In the genomic region with DNA sequence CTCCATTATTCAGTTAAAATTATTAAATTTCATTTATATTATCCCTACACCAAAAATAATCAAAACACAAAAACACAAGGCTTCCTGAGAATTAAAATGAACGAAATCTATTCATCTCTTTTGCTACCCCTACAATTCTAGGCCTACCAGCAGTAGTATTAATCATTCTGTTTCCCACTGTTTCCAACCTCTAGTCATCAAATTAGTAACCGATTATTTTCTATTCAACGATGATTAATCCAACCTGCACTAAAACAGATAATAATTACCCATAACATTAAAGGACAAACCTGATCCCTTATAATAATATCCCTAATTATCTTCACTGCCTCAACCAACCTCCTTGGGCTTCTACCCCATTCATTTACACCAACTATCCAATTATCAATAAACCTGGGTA, we compare ENCODE assay signal across 8 cellular contexts.
"Had no signal": no experiment of that assay in that cellular context is flagged by ENCODE, and none has a peak within 500 bp of the region (broad histone marks: within the 10 kb centered on the region; RNA-seq: fewer than 3 reads in every experiment).

No MANE protein-coding gene starts in this region.

- DNase-seq: GM23248, GOT3, H7, H9, HCEC 1CT, HFFc6 had no signal

- FAIRE-seq: H1, H54 had no signal
